In the genomic region with DNA sequence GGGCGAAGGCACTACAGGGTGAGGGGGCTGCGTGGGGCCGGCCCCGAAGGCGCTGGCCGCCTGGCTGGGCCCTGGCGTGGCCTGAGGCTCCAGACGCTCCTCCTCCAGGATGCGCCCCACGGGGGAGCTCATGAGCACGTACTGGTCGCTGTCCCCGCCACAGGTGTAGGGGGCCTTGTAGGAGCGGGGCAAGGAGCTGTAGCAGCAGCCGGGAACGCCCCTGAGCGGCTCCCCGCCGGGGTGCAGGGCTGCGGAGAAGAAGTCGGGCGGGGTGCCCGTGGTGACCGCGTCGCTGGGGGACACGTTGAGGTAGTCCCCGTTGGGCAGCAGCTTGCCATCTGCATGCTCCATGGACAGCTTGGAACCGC, we compare ENCODE assay signal across 1 cellular context.
TF ChIP-seq lines count a peak whose summit lies in the region.

No MANE protein-coding gene starts in this region.

TF ChIP-seq in A549, 52 proteins besides CTCF, POLR2A, EP300 and RAD21:
- TF ChIP-seq, protein P1, sequence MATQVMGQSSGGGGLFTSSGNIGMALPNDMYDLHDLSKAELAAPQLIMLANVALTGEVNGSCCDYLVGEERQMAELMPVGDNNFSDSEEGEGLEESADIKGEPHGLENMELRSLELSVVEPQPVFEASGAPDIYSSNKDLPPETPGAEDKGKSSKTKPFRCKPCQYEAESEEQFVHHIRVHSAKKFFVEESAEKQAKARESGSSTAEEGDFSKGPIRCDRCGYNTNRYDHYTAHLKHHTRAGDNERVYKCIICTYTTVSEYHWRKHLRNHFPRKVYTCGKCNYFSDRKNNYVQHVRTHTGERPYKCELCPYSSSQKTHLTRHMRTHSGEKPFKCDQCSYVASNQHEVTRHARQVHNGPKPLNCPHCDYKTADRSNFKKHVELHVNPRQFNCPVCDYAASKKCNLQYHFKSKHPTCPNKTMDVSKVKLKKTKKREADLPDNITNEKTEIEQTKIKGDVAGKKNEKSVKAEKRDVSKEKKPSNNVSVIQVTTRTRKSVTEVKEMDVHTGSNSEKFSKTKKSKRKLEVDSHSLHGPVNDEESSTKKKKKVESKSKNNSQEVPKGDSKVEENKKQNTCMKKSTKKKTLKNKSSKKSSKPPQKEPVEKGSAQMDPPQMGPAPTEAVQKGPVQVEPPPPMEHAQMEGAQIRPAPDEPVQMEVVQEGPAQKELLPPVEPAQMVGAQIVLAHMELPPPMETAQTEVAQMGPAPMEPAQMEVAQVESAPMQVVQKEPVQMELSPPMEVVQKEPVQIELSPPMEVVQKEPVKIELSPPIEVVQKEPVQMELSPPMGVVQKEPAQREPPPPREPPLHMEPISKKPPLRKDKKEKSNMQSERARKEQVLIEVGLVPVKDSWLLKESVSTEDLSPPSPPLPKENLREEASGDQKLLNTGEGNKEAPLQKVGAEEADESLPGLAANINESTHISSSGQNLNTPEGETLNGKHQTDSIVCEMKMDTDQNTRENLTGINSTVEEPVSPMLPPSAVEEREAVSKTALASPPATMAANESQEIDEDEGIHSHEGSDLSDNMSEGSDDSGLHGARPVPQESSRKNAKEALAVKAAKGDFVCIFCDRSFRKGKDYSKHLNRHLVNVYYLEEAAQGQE (IDR thresholded peaks at IDR 0.05): no peak
- TF ChIP-seq, protein P2, sequence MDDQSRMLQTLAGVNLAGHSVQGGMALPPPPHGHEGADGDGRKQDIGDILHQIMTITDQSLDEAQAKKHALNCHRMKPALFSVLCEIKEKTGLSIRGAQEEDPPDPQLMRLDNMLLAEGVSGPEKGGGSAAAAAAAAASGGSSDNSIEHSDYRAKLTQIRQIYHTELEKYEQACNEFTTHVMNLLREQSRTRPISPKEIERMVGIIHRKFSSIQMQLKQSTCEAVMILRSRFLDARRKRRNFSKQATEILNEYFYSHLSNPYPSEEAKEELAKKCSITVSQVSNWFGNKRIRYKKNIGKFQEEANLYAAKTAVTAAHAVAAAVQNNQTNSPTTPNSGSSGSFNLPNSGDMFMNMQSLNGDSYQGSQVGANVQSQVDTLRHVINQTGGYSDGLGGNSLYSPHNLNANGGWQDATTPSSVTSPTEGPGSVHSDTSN (IDR thresholded peaks at IDR 0.05): no peak
- TF ChIP-seq HEYL (CRISPR knock-in tag; IDR thresholded peaks at IDR 0.05): no peak
- TF ChIP-seq MYC (IDR thresholded peaks at IDR 0.05; ENCODE audit: borderline replicate concordance, low read length): no peak
- TF ChIP-seq RCOR1 (IDR thresholded peaks at IDR 0.05; ENCODE audit: low read depth, low read length): no peak
- TF ChIP-seq SREBF2 (IDR thresholded peaks at IDR 0.05): no peak
- no peak for TF ChIP-seq NFE2L2 (conservative IDR thresholded peaks at IDR 0.05; ENCODE audit: low read length)
- no peak for TF ChIP-seq CHD4 (IDR thresholded peaks at IDR 0.05; ENCODE audit: borderline replicate concordance)
- no peak for TF ChIP-seq FOSL2 (IDR thresholded peaks at IDR 0.05)
- TF ChIP-seq FOSL2 (CRISPR knock-in tag; IDR thresholded peaks at IDR 0.05): no peak
- no peak for TF ChIP-seq CHD2 (IDR thresholded peaks at IDR 0.05; ENCODE audit: low read length, partially characterized antibody)
- TF ChIP-seq ESRRA (IDR thresholded peaks at IDR 0.05; ENCODE audit: borderline replicate concordance, low read length): no peak
- TF ChIP-seq TFCP2L1 (CRISPR knock-in tag; IDR thresholded peaks at IDR 0.05): no peak
- no peak for TF ChIP-seq FOSB (CRISPR knock-in tag; IDR thresholded peaks at IDR 0.05)
- TF ChIP-seq, protein P3, sequence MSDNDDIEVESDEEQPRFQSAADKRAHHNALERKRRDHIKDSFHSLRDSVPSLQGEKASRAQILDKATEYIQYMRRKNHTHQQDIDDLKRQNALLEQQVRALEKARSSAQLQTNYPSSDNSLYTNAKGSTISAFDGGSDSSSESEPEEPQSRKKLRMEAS (IDR thresholded peaks at IDR 0.05): no peak
- no peak for TF ChIP-seq MAZ (IDR thresholded peaks at IDR 0.05; ENCODE audit: borderline replicate concordance, low read depth, low read length)
